In genomic region chr14:24818054-24818822, GRCh38 we compare ENCODE assay signal across 12 cellular contexts.
DNase-seq lines count a peak whose midpoint lies in the region; ATAC-seq, FAIRE-seq and TF ChIP-seq lines count a peak whose summit lies in the region.
"Had no signal": no experiment of that assay in that cellular context is flagged by ENCODE, and none has a peak within 500 bp of the region (broad histone marks: within the 10 kb centered on the region; RNA-seq: fewer than 3 reads in every experiment).

No MANE protein-coding gene starts in this region.

- H2BK15ac ChIP-seq in IMR-90 (ENCODE audit: low read depth, low read length), result no peak overlapping the region; the same call in 2 of the 3 replicates

- H3K36me3 Mint-ChIP-seq in stimulated activated effector memory CD8-positive, alpha-beta T cell treated with anti-CD3 and anti-CD28 coated beads, Interleukin-12 subunit alpha, Interleukin-12 subunit beta, amount 100 ng/mL, for 72 hours, result no peaks in the 10 kb centered on the region

- H2AK9ac ChIP-seq in IMR-90 (replicated peaks; ENCODE audit: low read depth, low read length, poor library complexity), result no peak overlapping the region

- in situ Hi-C loops in IMR-90 (cut with MboI; ENCODE audit: low sequenced_read_pairs) (loop anchor here (5.0 kb wide), 2 partner anchors 224 to 314 kb away; no protein-coding TSS in a partner anchor), HepG2 (cut with HindIII; ENCODE audit: extremely low pct_ligation_motif_present, low pct_unique_long_range_greater_than_20kb) (no loop called here), KBM-7 (cut with MboI; ENCODE audit: low pct_unique_long_range_greater_than_20kb, low sequenced_read_pairs) (no loop called here)

- H3K9me3 Mint-ChIP-seq in stimulated activated effector memory CD8-positive, alpha-beta T cell treated with anti-CD3 and anti-CD28 coated beads, Interleukin-12 subunit alpha, Interleukin-12 subunit beta, amount 100 ng/mL, for 72 hours, result no peaks in the 10 kb centered on the region

- no TSS peak for BruUV-seq in IMR-90 (replicated peaks; lab: Mats Ljungman, UMichigan)
- no TSS peak for BruUV-seq in HepG2 (replicated peaks; lab: Mats Ljungman, UMichigan)

- H3K9ac ChIP-seq in IMR-90 (ENCODE audit: low read depth, low read length), result no peak overlapping the region
- H3K9ac ChIP-seq in colonic mucosa (ENCODE audit: low read depth in 2 of 2, low read length in 2 of 2), result peak overlapping the region; percentile 32 to 70
- peak overlapping the region; percentile 67 for H3K9ac ChIP-seq in HepG2 (ENCODE audit: insufficient read depth, low read depth, low read length)

- POLR2A ChIA-PET in IMR-90 (lab: Charles Lee; ENCODE audit: unreplicated experiment) (no interaction called here), HepG2 (lab: Yijun Ruan, JAX) (interaction anchor here (0.9 to 10.7 kb wide), 28 partner anchors 9 to 232 kb away, joined by 3 to 380 read pairs (median 6); partner anchors contain the start of gene STXBP6)

- no peak overlapping the region for H3K27ac ChIP-seq in IMR-90 (ENCODE audit: insufficient read depth, low read length)
- H3K27ac ChIP-seq in colonic mucosa, result peak overlapping the region; percentile 92
- H3K27ac ChIP-seq in HepG2 (ENCODE audit: extremely low read length, insufficient read depth, low read length), result peak overlapping the region; percentile 86
- no peak overlapping the region for H3K27ac ChIP-seq in foreskin keratinocyte
- H3K27ac ChIP-seq: esophagus squamous epithelium had no signal

- peak; percentile 92 for FAIRE-seq in HepG2 (lab: Jason Lieb, UNC)
- FAIRE-seq: keratinocyte, TTC549 had no signal

- no peaks in the 10 kb centered on the region for H3K9me1 ChIP-seq in IMR-90 (ENCODE audit: insufficient read depth, low read length)

- no peak overlapping the region for H2AFZ ChIP-seq in IMR-90 (replicated peaks; ENCODE audit: low read length, poor library complexity)
- H2AFZ ChIP-seq in HepG2 (ENCODE audit: low read length), result peak overlapping the region; percentile 33

- H3K4me1 ChIP-seq in IMR-90 (ENCODE audit: control insufficient read depth, insufficient read depth, low read length) (no peaks in the 10 kb centered on the region), colonic mucosa (peaks cover 17% of the 10 kb centered on the region), HepG2 (ENCODE audit: insufficient read depth, low read length) (peaks cover 73% of the 10 kb centered on the region), foreskin keratinocyte (no peaks in the 10 kb centered on the region)

- TF ChIP-seq RAD21 in IMR-90 (IDR thresholded peaks at IDR 0.05; ENCODE audit: low read length), result no peak
- peak; percentile 43 for TF ChIP-seq RAD21 in HepG2 (CRISPR knock-in tag; IDR thresholded peaks at IDR 0.05)

- no peak overlapping the region for H3K4ac ChIP-seq in IMR-90 (ENCODE audit: low read depth, low read length)

- no peak for DNase-seq in IMR-90
- DNase-seq in colonic mucosa, result peak; percentile 68
- peak; percentile 99 for DNase-seq in HepG2 (ENCODE audit: low spot score)
- DNase-seq in stimulated activated effector memory CD8-positive, alpha-beta T cell treated with anti-CD3 and anti-CD28 coated beads, Interleukin-12 subunit alpha, Interleukin-12 subunit beta, amount 100 ng/mL, for 72 hours (ENCODE audit: low spot score in 2 of 2), result no peak
- DNase-seq in H7, result no peak
- DNase-seq in NCI-H1105 (lab: John Stamatoyannopoulos, UW), result no peak
- no peak for DNase-seq in KBM-7
- no peak for DNase-seq in foreskin keratinocyte
- DNase-seq: activated T-cell treated with anti-CD3 and anti-CD28 coated beads for 4 hours, esophagus squamous epithelium had no signal

- no peak overlapping the region for H3K4me3 ChIP-seq in IMR-90 (ENCODE audit: insufficient read depth, low read depth, low read length)
- H3K4me3 ChIP-seq in colonic mucosa, result no peak overlapping the region
- peak overlapping the region; percentile 18 to 56 (median 35) for H3K4me3 ChIP-seq in HepG2 (replicated peaks in 1 of 3; ENCODE audit: insufficient read depth in 1 of 3, low read depth in 2 of 3, low read length in 3 of 3)
- H3K4me3 ChIP-seq in H7 (ENCODE audit: insufficient read depth, low read depth, low read length), result no peak overlapping the region
- H3K4me3 ChIP-seq: esophagus squamous epithelium had no signal

- H3K27ac Mint-ChIP-seq in stimulated activated effector memory CD8-positive, alpha-beta T cell treated with anti-CD3 and anti-CD28 coated beads, Interleukin-12 subunit alpha, Interleukin-12 subunit beta, amount 100 ng/mL, for 72 hours, result no peak overlapping the region

- dilution Hi-C loops in IMR-90 (cut with HindIII; ENCODE audit: low sequenced_read_pairs, unreplicated experiment), result no loop called here

- no peaks in the 10 kb centered on the region for H3K36me3 ChIP-seq in IMR-90 (ENCODE audit: control insufficient read depth, insufficient read depth, low read length)
- H3K36me3 ChIP-seq in colonic mucosa, result no peaks in the 10 kb centered on the region
- H3K36me3 ChIP-seq in HepG2 (replicated peaks in 1 of 2; ENCODE audit: control insufficient read depth in 1 of 2, insufficient read depth in 2 of 2, low read length in 2 of 2), result peaks cover 0 to 1% of the 10 kb centered on the region in 2 experiments; a peak in 2 of 5 replicates
- H3K36me3 ChIP-seq in H7 (replicated peaks; ENCODE audit: control insufficient read depth, insufficient read depth, low read length), result no peaks in the 10 kb centered on the region
- H3K36me3 ChIP-seq: esophagus squamous epithelium had no signal

- WGBS in IMR-90 (ENCODE audit: extremely low coverage in 2 of 2, insufficient read length in 1 of 2), 2 experiments, result 74% methylated on average over 3 of the region's 15 CpGs; no CpG with 5 or more reads in 1 of the 2 experiments
- WGBS in HepG2 (ENCODE audit: low lambda C conversion rate), result 15% methylated on average over 15 of the region's 15 CpGs

- H3K9me3 ChIP-seq in IMR-90 (ENCODE audit: control insufficient read depth, insufficient read depth, low read length), result no peaks in the 10 kb centered on the region
- H3K9me3 ChIP-seq in colonic mucosa, result no peaks in the 10 kb centered on the region
- H3K9me3 ChIP-seq in HepG2 (ENCODE audit: low read length), result no peaks in the 10 kb centered on the region
- H3K9me3 ChIP-seq: esophagus squamous epithelium had no signal

- H2BK5ac ChIP-seq in IMR-90 (ENCODE audit: low read depth, low read length, poor library complexity, severe bottlenecking), result no peak overlapping the region

- CTCF ChIA-PET in IMR-90 (lab: Yijun Ruan, JAX) (interaction anchor here (0.7 to 2.2 kb wide), 4 partner anchors 83 to 315 kb away, joined by 3 to 11 read pairs (median 3); no protein-coding TSS in a partner anchor), HepG2 (lab: Yijun Ruan, JAX; ENCODE audit: low intra/inter-chr PET ratio, low total read pairs) (interaction anchor here (1.4 to 3.5 kb wide), 2 partner anchors 21 to 217 kb away, joined by 3 to 13 read pairs; no protein-coding TSS in a partner anchor)

- intact Hi-C loops in IMR-90 (cut with micrococcal nuclease), result loop anchor here (1.0 to 5.0 kb wide), 3 partner anchors 149 to 314 kb away; no protein-coding TSS in a partner anchor
- intact Hi-C loops in colonic mucosa (cut with DNase I), result no loop called here
- intact Hi-C loops in HepG2 (cut with micrococcal nuclease; ENCODE audit: unreplicated experiment), result no loop called here

- H4K5ac ChIP-seq in IMR-90 (ENCODE audit: low read depth, low read length), result no peak overlapping the region

- no peak overlapping the region for H3K4me2 ChIP-seq in IMR-90 (ENCODE audit: low read depth, low read length)
- peak overlapping the region; percentile 88 for H3K4me2 ChIP-seq in HepG2 (ENCODE audit: low read depth, low read length)

- no peak overlapping the region for H3K18ac ChIP-seq in IMR-90 (ENCODE audit: low read depth, low read length)

- H4K20me1 ChIP-seq in IMR-90 (ENCODE audit: insufficient read depth, low read length), result no peaks in the 10 kb centered on the region
- H4K20me1 ChIP-seq in HepG2 (ENCODE audit: insufficient read depth, low read length), result no peaks in the 10 kb centered on the region

- no peak overlapping the region for H2BK120ac ChIP-seq in IMR-90 (ENCODE audit: low read depth, low read length)

- no peaks in the 10 kb centered on the region for H3K79me2 ChIP-seq in HepG2 (ENCODE audit: insufficient read depth, low read length)

- peak overlapping the region; percentile 27; the same call in 1 of the 2 replicates for H2BK20ac ChIP-seq in IMR-90 (ENCODE audit: low read depth, low read length)

- no peak overlapping the region for H3K14ac ChIP-seq in IMR-90 (replicated peaks; ENCODE audit: low read depth, low read length)

- ATAC-seq in IMR-90 (ENCODE audit: low read depth), result peak; percentile 25; the same call in 1 of the 2 replicates
- peak; percentile 73 for ATAC-seq in HepG2
- peak; percentile 44 for ATAC-seq in stimulated activated effector memory CD8-positive, alpha-beta T cell treated with anti-CD3 and anti-CD28 coated beads, Interleukin-12 subunit alpha, Interleukin-12 subunit beta, amount 100 ng/mL, for 72 hours
- no peak for ATAC-seq in foreskin keratinocyte

- H3K56ac ChIP-seq in IMR-90 (ENCODE audit: extremely low read depth, insufficient read depth, low read length), result no peak overlapping the region

- TF ChIP-seq EP300 in HepG2 (IDR thresholded peaks at IDR 0.05; ENCODE audit: low read depth in 2 of 2, low read length in 2 of 2) (peak in 1 of 2 experiments; percentile 90; a peak in 3 of 4 replicates), HepG2 (CRISPR knock-in tag; IDR thresholded peaks at IDR 0.05; ENCODE audit: borderline replicate concordance) (peak; percentile 75)

- no peak overlapping the region for H4K91ac ChIP-seq in IMR-90 (ENCODE audit: insufficient read depth, low read depth, low read length)

- no peak overlapping the region; the same call in 1 of the 2 replicates for H3K23ac ChIP-seq in IMR-90 (ENCODE audit: low read depth, low read length)

- no peak overlapping the region for H2AK5ac ChIP-seq in IMR-90 (ENCODE audit: low read depth, low read length)

- H3K27me3 ChIP-seq in IMR-90 (ENCODE audit: control insufficient read depth, insufficient read depth, low read length) (no peaks in the 10 kb centered on the region), colonic mucosa (no peaks in the 10 kb centered on the region), HepG2 (ENCODE audit: control insufficient read depth in 1 of 2, insufficient read depth in 2 of 2, low read length in 2 of 2) (no peaks in the 10 kb centered on the region), H7 (ENCODE audit: control insufficient read depth, insufficient read depth, low read length) (no peaks in the 10 kb centered on the region), foreskin keratinocyte (peaks cover 3% of the 10 kb centered on the region)
- H3K27me3 ChIP-seq: esophagus squamous epithelium had no signal

- H3K4me3 Mint-ChIP-seq in stimulated activated effector memory CD8-positive, alpha-beta T cell treated with anti-CD3 and anti-CD28 coated beads, Interleukin-12 subunit alpha, Interleukin-12 subunit beta, amount 100 ng/mL, for 72 hours, result no peak overlapping the region

- H3K79me1 ChIP-seq in IMR-90 (ENCODE audit: low read depth in 1 of 2, low read length in 2 of 2), result no peaks in the 10 kb centered on the region

- TF ChIP-seq CTCF in IMR-90 (conservative IDR thresholded peaks at IDR 0.05; ENCODE audit: low read depth, low read length), result no peak
- no peak for TF ChIP-seq CTCF in colonic mucosa (IDR thresholded peaks at IDR 0.05)
- TF ChIP-seq CTCF in HepG2 (CRISPR knock-in tag; IDR thresholded peaks at IDR 0.05), result no peak
- no peak for TF ChIP-seq CTCF in foreskin keratinocyte (conservative IDR thresholded peaks at IDR 0.05)

- H3K4me1 Mint-ChIP-seq in stimulated activated effector memory CD8-positive, alpha-beta T cell treated with anti-CD3 and anti-CD28 coated beads, Interleukin-12 subunit alpha, Interleukin-12 subunit beta, amount 100 ng/mL, for 72 hours, result no peaks in the 10 kb centered on the region

- TF ChIP-seq POLR2A in IMR-90 (IDR thresholded peaks at IDR 0.05; ENCODE audit: low read depth, low read length) (no peak), HepG2 (IDR thresholded peaks at IDR 0.05; ENCODE audit: insufficient read depth in 1 of 2, low read depth in 2 of 2, low read length in 2 of 2) (peak in 1 of 2 experiments; percentile 73; a peak in 2 of 4 replicates)

- H4K8ac ChIP-seq in IMR-90 (ENCODE audit: low read depth in 2 of 2, low read length in 2 of 2), result no peak overlapping the region

Comparison
In these comparisons a context has a peak if more than half of its experiments do, and no peak if none do; other contexts are left out.
1. DNase-seq: peak in colonic mucosa (single experiment) and HepG2 (single experiment); none in IMR-90 (single experiment), stimulated activated effector memory CD8-positive, alpha-beta T cell treated with anti-CD3 and anti-CD28 coated beads, Interleukin-12 subunit alpha, Interleukin-12 subunit beta, amount 100 ng/mL, for 72 hours (0 of 2), H7 (single experiment), NCI-H1105 (single experiment), KBM-7 (single experiment) and foreskin keratinocyte (0 of 2).
2. H3K27ac ChIP-seq: peak in colonic mucosa (single experiment) and HepG2 (single experiment); none in IMR-90 (single experiment) and foreskin keratinocyte (single experiment).
3. H3K4me3 ChIP-seq: peak in HepG2 (3 of 3); none in IMR-90 (single experiment), colonic mucosa (single experiment) and H7 (single experiment).